ENCODE assay signal across 35 cellular contexts in genomic region chr6:163602851-163603250, GRCh38.
"Had no signal": no experiment of that assay in that cellular context is flagged by ENCODE, and none has a peak within 500 bp of the region (broad histone marks: within the 10 kb centered on the region; RNA-seq: fewer than 3 reads in every experiment).

No MANE protein-coding gene starts in this region.

- ATAC-seq: activated CD8-positive, alpha-beta T cell treated with anti-CD3 and anti-CD28 coated beads for 36 hours; activated T-cell treated with anti-CD3 and anti-CD28 coated beads, Interleukin-2, amount 50 U/mL, for 4 hours; activated T-cell treated with anti-CD3 and anti-CD28 coated beads, Interleukin-2, amount 50 U/mL, for 72 hours; activated T-helper 17 cell treated with anti-CD3 and anti-CD28 coated beads, Interleukin-2, amount 50 U/mL, for 72 hours had no signal

- H3K27ac Mint-ChIP-seq: activated B cell treated with CpG ODN at 0.5 μM for 24 hours; activated CD4-positive, alpha-beta memory T cell treated with anti-CD3 and anti-CD28 coated beads for 36 hours; activated CD4-positive, alpha-beta T cell treated with anti-CD3 and anti-CD28 coated beads, Interleukin-2, amount 10 ng/mL, durations not matched to agents 24 days and 14 days; activated CD8-positive, alpha-beta T cell treated with anti-CD3 and anti-CD28 coated beads for 36 hours; activated naive CD4-positive, alpha-beta T cell treated with anti-CD3 and anti-CD28 coated beads for 36 hours; activated naive CD8-positive, alpha-beta T cell; activated T-cell treated with anti-CD3 and anti-CD28 coated beads, Interleukin-2, amount 50 U/mL, for 72 hours; activated T-helper 1 cell treated with anti-CD3 and anti-CD28 coated beads, Interleukin-12 subunit alpha, Interleukin-12 subunit beta, Interleukin-2, Interleukin-4 antibody, amounts not matched to agents 30 ng/mL and 10 ng/mL and 1 ng/mL, durations not matched to agents 14 hours and 24 hours and 36 hours; activated T-helper 17 cell treated with anti-CD3 and anti-CD28 coated beads, Interleukin-2, amount 50 U/mL, for 72 hours; T-helper 1 cell treated with Interleukin-12 subunit alpha and Interleukin-12 subunit beta and Interleukin-4 antibody, amounts not matched to agents 30 μg/mL and 1 μg/mL, for 36 hours; T-helper 2 cell treated with Interferon-gamma antibody and Interleukin-4, amounts not matched to agents 5 μg/mL and 100 μg/mL, for 36 hours had no signal

- H3K27me3 ChIP-seq: ascending aorta, brain microvascular endothelial cell, breast epithelium had no signal

- FAIRE-seq: TTC549 had no signal

- H3K36me3 ChIP-seq: ascending aorta, brain microvascular endothelial cell, breast epithelium had no signal

- H3K36me3 Mint-ChIP-seq: activated CD4-positive, alpha-beta memory T cell treated with anti-CD3 and anti-CD28 coated beads for 36 hours; activated naive CD8-positive, alpha-beta T cell had no signal

- H3K4me3 ChIP-seq: ascending aorta, breast epithelium had no signal

- DNase-seq: activated B cell treated with CpG ODN at 0.5 μM for 24 hours; activated CD4-positive, alpha-beta memory T cell treated with anti-CD3 and anti-CD28 coated beads for 36 hours; activated CD4-positive, alpha-beta T cell treated with anti-CD3 and anti-CD28 coated beads for 4 hours; activated CD4-positive, alpha-beta T cell treated with anti-CD3 and anti-CD28 coated beads, Interleukin-2, amount 10 ng/mL, durations not matched to agents 24 days and 14 days; activated CD4-positive, alpha-beta T cell treated with anti-CD3 and anti-CD28 coated beads, Interleukin-2, amount 50 U/mL, for 1 hour; activated CD4-positive, alpha-beta T cell treated with anti-CD3 and anti-CD28 coated beads, Interleukin-2, amount 50 U/mL, for 4 hours; activated CD4-positive, CD25-positive, alpha-beta regulatory T cell treated with anti-CD3 and anti-CD28 coated beads, Interleukin-2, amount 50 U/mL, for 72 hours; activated CD8-positive, alpha-beta memory T cell treated with anti-CD3 and anti-CD28 coated beads, Interleukin-2, amount 50 U/mL, for 4 hours; activated CD8-positive, alpha-beta T cell treated with anti-CD3 and anti-CD28 coated beads for 36 hours; activated effector memory CD4-positive, alpha-beta T cell treated with anti-CD3 and anti-CD28 coated beads, Interleukin-2, amount 50 U/mL, for 16 hours; activated gamma-delta T cell treated with Interleukin-2 at 50 U/mL for 16 hours; activated naive CD4-positive, alpha-beta T cell; activated naive CD4-positive, alpha-beta T cell treated with anti-CD3 and anti-CD28 coated beads for 36 hours; activated naive CD4-positive, alpha-beta T cell treated with anti-CD3 and anti-CD28 coated beads, Interleukin-2, amount 50 U/mL, for 16 hours; activated T-cell treated with anti-CD3 and anti-CD28 coated beads for 4 hours; activated T-cell treated with anti-CD3 and anti-CD28 coated beads, Interleukin-2, amount 50 U/mL, for 1 hour; activated T-cell treated with anti-CD3 and anti-CD28 coated beads, Interleukin-2, amount 50 U/mL, for 4 hours; activated T-cell treated with anti-CD3 and anti-CD28 coated beads, Interleukin-2, amount 50 U/mL, for 72 hours; amygdala; anterior cingulate cortex; brain microvascular endothelial cell; central memory CD4-positive, alpha-beta T cell; SW 1271; T-helper 1 cell; T-helper 2 cell; T-helper 9 cell had no signal

- H3K4me3 Mint-ChIP-seq: activated B cell treated with CpG ODN at 0.5 μM for 24 hours; activated CD4-positive, alpha-beta memory T cell treated with anti-CD3 and anti-CD28 coated beads for 36 hours; activated CD4-positive, alpha-beta T cell treated with anti-CD3 and anti-CD28 coated beads, Interleukin-2, amount 10 ng/mL, durations not matched to agents 24 days and 14 days; activated CD8-positive, alpha-beta T cell treated with anti-CD3 and anti-CD28 coated beads for 36 hours; activated naive CD4-positive, alpha-beta T cell treated with anti-CD3 and anti-CD28 coated beads for 36 hours; activated naive CD8-positive, alpha-beta T cell; activated T-cell treated with anti-CD3 and anti-CD28 coated beads, Interleukin-2, amount 50 U/mL, for 4 hours; activated T-cell treated with anti-CD3 and anti-CD28 coated beads, Interleukin-2, amount 50 U/mL, for 72 hours; activated T-helper 1 cell treated with anti-CD3 and anti-CD28 coated beads, Interleukin-12 subunit alpha, Interleukin-12 subunit beta, Interleukin-2, Interleukin-4 antibody, amounts not matched to agents 30 ng/mL and 10 ng/mL and 1 ng/mL, durations not matched to agents 14 hours and 24 hours and 36 hours; activated T-helper 17 cell treated with anti-CD3 and anti-CD28 coated beads, Interleukin-2, amount 50 U/mL, for 72 hours; T-helper 1 cell treated with Interleukin-12 subunit alpha and Interleukin-12 subunit beta and Interleukin-4 antibody, amounts not matched to agents 30 μg/mL and 1 μg/mL, for 36 hours; T-helper 2 cell treated with Interferon-gamma antibody and Interleukin-4, amounts not matched to agents 5 μg/mL and 100 μg/mL, for 36 hours had no signal

- H3K4me1 Mint-ChIP-seq: activated B cell treated with CpG ODN at 0.5 μM for 24 hours; activated CD4-positive, alpha-beta T cell treated with anti-CD3 and anti-CD28 coated beads, Interleukin-2, amount 10 ng/mL, durations not matched to agents 24 days and 14 days; activated T-helper 17 cell treated with anti-CD3 and anti-CD28 coated beads, Interleukin-2, amount 50 U/mL, for 72 hours had no signal

- H3K27ac ChIP-seq: ascending aorta, brain microvascular endothelial cell, breast epithelium, VCaP had no signal

- H3K27me3 Mint-ChIP-seq: activated B cell treated with CpG ODN at 0.5 μM for 24 hours; activated CD4-positive, alpha-beta memory T cell treated with anti-CD3 and anti-CD28 coated beads for 36 hours had no signal

- H3K9me3 ChIP-seq: ascending aorta, breast epithelium had no signal

- H3K4me1 ChIP-seq: ascending aorta, breast epithelium had no signal

- H3K9me3 Mint-ChIP-seq: activated T-cell treated with anti-CD3 and anti-CD28 coated beads, Interleukin-2, amount 50 U/mL, for 4 hours; activated T-helper 17 cell treated with anti-CD3 and anti-CD28 coated beads, Interleukin-2, amount 50 U/mL, for 72 hours; T-helper 1 cell treated with Interleukin-12 subunit alpha and Interleukin-12 subunit beta and Interleukin-4 antibody, amounts not matched to agents 30 μg/mL and 1 μg/mL, for 36 hours; T-helper 2 cell treated with Interferon-gamma antibody and Interleukin-4, amounts not matched to agents 5 μg/mL and 100 μg/mL, for 36 hours had no signal
